Comparison of ENCODE assay signal across 8 cellular contexts in genomic region chr19:18109363-18109730, GRCh38. TPM values are rescaled to one million over a fixed set of nuclear protein-coding genes. Genes with fewer than 3 reads are reported as not detected.
DNase-seq lines count a peak whose midpoint lies in the region; ATAC-seq and TF ChIP-seq lines count a peak whose summit lies in the region.

No MANE protein-coding gene starts in this region.

- no peak overlapping the region for H2BK15ac ChIP-seq in H9 (ENCODE audit: low read depth, low read length)

- H3K27ac ChIP-seq in H9 (ENCODE audit: insufficient read length, low read depth, low read length) (no peak overlapping the region), hepatocyte (peak overlapping the region; percentile 96), skin epidermis (peak overlapping the region in 17 of 21 experiments; percentile 18 to 91 (median 68))

- H3T11ph ChIP-seq in H9 (ENCODE audit: low read length) = no peak overlapping the region

- H3K14ac ChIP-seq in H9 (ENCODE audit: insufficient read depth, low read length) = no peak overlapping the region

- H3K4me2 ChIP-seq in H9 (ENCODE audit: insufficient read depth, insufficient read length, low read length) = peak overlapping the region; percentile 51
- peak overlapping the region; percentile 98 for H3K4me2 ChIP-seq in hepatocyte

- DNase-seq in H9 = no peak
- DNase-seq in activated T-helper 1 cell treated with anti-CD3 and anti-CD28 coated beads, Interleukin-12 subunit alpha, Interleukin-12 subunit beta, Interleukin-2, Interleukin-4 antibody, amounts not matched to agents 30 ng/mL and 10 ng/mL and 1 ng/mL, durations not matched to agents 14 hours and 24 hours and 36 hours (ENCODE audit: low spot score) = no peak
- DNase-seq in hepatocyte (ENCODE audit: low spot score) = peak; percentile 58
- DNase-seq in posterior vena cava (ENCODE audit: low spot score) = no peak
- DNase-seq in hepatic stellate cell (ENCODE audit: low spot score) = no peak
- no peak for DNase-seq in globus pallidus (ENCODE audit: low spot score)

- H3K27ac Mint-ChIP-seq in H9 = no peak overlapping the region
- H3K27ac Mint-ChIP-seq in activated T-helper 1 cell treated with anti-CD3 and anti-CD28 coated beads, Interleukin-12 subunit alpha, Interleukin-12 subunit beta, Interleukin-2, Interleukin-4 antibody, amounts not matched to agents 30 ng/mL and 10 ng/mL and 1 ng/mL, durations not matched to agents 14 hours and 24 hours and 36 hours = no peak overlapping the region

- no peak overlapping the region for H2BK20ac ChIP-seq in H9 (ENCODE audit: low read depth, low read length, poor library complexity, severe bottlenecking)

- WGBS in H9 (ENCODE audit: extremely low coverage, insufficient read length, low lambda C conversion rate) = no CpG with 5 or more reads among the region's 12 CpGs
- 55% methylated on average over 9 of the region's 12 CpGs for WGBS in hepatocyte (ENCODE audit: low lambda C conversion rate, missing lambda C conversion rate)

- no peak overlapping the region for H3K4ac ChIP-seq in H9 (ENCODE audit: low read depth, low read length)

- H3K4me3 ChIP-seq in hepatocyte (peak overlapping the region; percentile 87), skin epidermis (peak overlapping the region in 6 of 7 experiments; percentile 42 to 65 (median 52))

- no peak overlapping the region for H4K91ac ChIP-seq in H9 (ENCODE audit: insufficient read length, low read depth, low read length)

- no peak overlapping the region for H4K5ac ChIP-seq in H9 (ENCODE audit: insufficient read length, low read depth, low read length)

- peaks cover 22% of the 10 kb centered on the region for H3K27me3 Mint-ChIP-seq in H9 (ENCODE audit: low read depth)
- no peaks in the 10 kb centered on the region for H3K27me3 Mint-ChIP-seq in activated T-helper 1 cell treated with anti-CD3 and anti-CD28 coated beads, Interleukin-12 subunit alpha, Interleukin-12 subunit beta, Interleukin-2, Interleukin-4 antibody, amounts not matched to agents 30 ng/mL and 10 ng/mL and 1 ng/mL, durations not matched to agents 14 hours and 24 hours and 36 hours (ENCODE audit: insufficient read depth)

- H3K79me2 ChIP-seq in H9 (ENCODE audit: insufficient read depth, low read length) (no peaks in the 10 kb centered on the region), hepatocyte (peaks cover 3% of the 10 kb centered on the region)

- no peaks in the 10 kb centered on the region; the same call in 1 of the 2 replicates for H3K27me3 ChIP-seq in H9 (ENCODE audit: insufficient read depth, low read length)
- H3K27me3 ChIP-seq in hepatocyte = no peaks in the 10 kb centered on the region

- no peaks in the 10 kb centered on the region for H3K9me3 ChIP-seq in H9 (ENCODE audit: control insufficient read depth, low read depth, low read length)
- H3K9me3 ChIP-seq in hepatocyte (ENCODE audit: low read depth) = no peaks in the 10 kb centered on the region

- no peak overlapping the region for H2BK5ac ChIP-seq in H9 (ENCODE audit: insufficient read length, low read length)

- H3K23ac ChIP-seq in H9 (ENCODE audit: insufficient read length, low read depth, low read length) = no peak overlapping the region

- H3K23me2 ChIP-seq in H9 (ENCODE audit: insufficient read length, low read depth, low read length, poor library complexity, severe bottlenecking) = peaks cover 16% of the 10 kb centered on the region

- H4K20me1 ChIP-seq in H9 (ENCODE audit: control insufficient read depth, insufficient read depth, insufficient read length) = no peaks in the 10 kb centered on the region
- no peaks in the 10 kb centered on the region for H4K20me1 ChIP-seq in hepatocyte (ENCODE audit: insufficient read depth, poor library complexity, severe bottlenecking)

- no peaks in the 10 kb centered on the region for H3K79me1 ChIP-seq in H9 (ENCODE audit: insufficient read depth, low read depth, low read length, poor library complexity, severe bottlenecking)

- no peaks in the 10 kb centered on the region for H3K4me1 ChIP-seq in H9 (ENCODE audit: insufficient read depth, low read length)
- H3K4me1 ChIP-seq in hepatocyte (ENCODE audit: insufficient read depth) = peaks cover 16% of the 10 kb centered on the region

- H3K56ac ChIP-seq in H9 (ENCODE audit: insufficient read length, low read depth, low read length) = no peak overlapping the region

- H3K36me3 Mint-ChIP-seq in H9 (ENCODE audit: insufficient read depth in 1 of 3, low read depth in 3 of 3) = no peaks in the 10 kb centered on the region; a peak in 1 of 7 replicates
- H3K36me3 Mint-ChIP-seq in activated T-helper 1 cell treated with anti-CD3 and anti-CD28 coated beads, Interleukin-12 subunit alpha, Interleukin-12 subunit beta, Interleukin-2, Interleukin-4 antibody, amounts not matched to agents 30 ng/mL and 10 ng/mL and 1 ng/mL, durations not matched to agents 14 hours and 24 hours and 36 hours (ENCODE audit: low read depth) = peaks cover 2% of the 10 kb centered on the region

- peak overlapping the region; percentile 23 for H3K9ac ChIP-seq in H9 (ENCODE audit: extremely low read depth, insufficient read length, low read length)

- no peaks in the 10 kb centered on the region for H3K36me3 ChIP-seq in hepatocyte (replicated peaks; ENCODE audit: insufficient read depth, low read depth)

- H3K18ac ChIP-seq in H9 (ENCODE audit: insufficient read length, low read depth, low read length) = no peak overlapping the region

- H2AFZ ChIP-seq in H9 (ENCODE audit: low read length) (no peak overlapping the region), hepatocyte (peak overlapping the region; percentile 66)

- intact Hi-C loops in activated T-helper 1 cell treated with anti-CD3 and anti-CD28 coated beads, Interleukin-12 subunit alpha, Interleukin-12 subunit beta, Interleukin-2, Interleukin-4 antibody, amounts not matched to agents 30 ng/mL and 10 ng/mL and 1 ng/mL, durations not matched to agents 14 hours and 24 hours and 36 hours (cut with micrococcal nuclease) = no loop called here
- intact Hi-C loops in posterior vena cava (cut with DNase I) = no loop called here

- no peak overlapping the region for H2BK120ac ChIP-seq in H9 (ENCODE audit: low read depth, low read length, poor library complexity, severe bottlenecking)

- no peak for ATAC-seq in HG02610 (IDR thresholded peaks at IDR 0.05; ENCODE audit: unreplicated experiment)

- peak overlapping the region; percentile 72 to 85 for H3K4me3 Mint-ChIP-seq in H9
- H3K4me3 Mint-ChIP-seq in activated T-helper 1 cell treated with anti-CD3 and anti-CD28 coated beads, Interleukin-12 subunit alpha, Interleukin-12 subunit beta, Interleukin-2, Interleukin-4 antibody, amounts not matched to agents 30 ng/mL and 10 ng/mL and 1 ng/mL, durations not matched to agents 14 hours and 24 hours and 36 hours = peak overlapping the region; percentile 75

- no peak overlapping the region for H2AK5ac ChIP-seq in H9 (ENCODE audit: insufficient read length, low read length)

- H4K8ac ChIP-seq in H9 (replicated peaks; ENCODE audit: insufficient read length, low read depth, low read length) = no peak overlapping the region

- no peaks in the 10 kb centered on the region for H3K9me3 Mint-ChIP-seq in H9
- no peaks in the 10 kb centered on the region for H3K9me3 Mint-ChIP-seq in activated T-helper 1 cell treated with anti-CD3 and anti-CD28 coated beads, Interleukin-12 subunit alpha, Interleukin-12 subunit beta, Interleukin-2, Interleukin-4 antibody, amounts not matched to agents 30 ng/mL and 10 ng/mL and 1 ng/mL, durations not matched to agents 14 hours and 24 hours and 36 hours

- no peak overlapping the region for H2BK12ac ChIP-seq in H9 (ENCODE audit: insufficient read length, low read depth, low read length)

- TF ChIP-seq CTCF in H9 (conservative IDR thresholded peaks at IDR 0.05) (no peak), hepatocyte (IDR thresholded peaks at IDR 0.05; ENCODE audit: poor library complexity) (no peak)

- H3K4me1 Mint-ChIP-seq in H9 = peaks cover 15 to 24% of the 10 kb centered on the region in 2 experiments
- peaks cover 18% of the 10 kb centered on the region for H3K4me1 Mint-ChIP-seq in activated T-helper 1 cell treated with anti-CD3 and anti-CD28 coated beads, Interleukin-12 subunit alpha, Interleukin-12 subunit beta, Interleukin-2, Interleukin-4 antibody, amounts not matched to agents 30 ng/mL and 10 ng/mL and 1 ng/mL, durations not matched to agents 14 hours and 24 hours and 36 hours (ENCODE audit: low read depth)

- H3K9me2 ChIP-seq in hepatocyte (replicated peaks; ENCODE audit: insufficient read depth) = no peaks in the 10 kb centered on the region

RNA-seq across cellular contexts. Expression of gene MAST3, which starts 11.8 kb away (rescaled TPM):
- total RNA-seq in H9 (2021) = 9.6 and 10.4 TPM in 2 replicates
- total RNA-seq in activated T-helper 1 cell treated with anti-CD3 and anti-CD28 coated beads, Interleukin-12 subunit alpha, Interleukin-12 subunit beta, Interleukin-2, Interleukin-4 antibody, amounts not matched to agents 30 ng/mL and 10 ng/mL and 1 ng/mL, durations not matched to agents 14 hours and 24 hours and 36 hours = 16.5 and 17.6 TPM in 2 replicates
- 5.5 and 9.7 TPM in 2 replicates for total RNA-seq in hepatocyte
- 10.3 and 11.1 TPM in 2 replicates for polyA plus RNA-seq in hepatocyte
- 1 to 10 TPM; 5.6 to 7.1 TPM for total RNA-seq in posterior vena cava

RNA-seq across cellular contexts. Expression of gene IL12RB1, which starts 22.6 kb away (rescaled TPM):
- total RNA-seq in H9 (2021) (not detected in 2 replicates), hepatocyte (not detected in 2 replicates), posterior vena cava (1 to 10 TPM; 1.7 to 2.3 TPM)
- 44.5 and 47.5 TPM in 2 replicates for total RNA-seq in activated T-helper 1 cell treated with anti-CD3 and anti-CD28 coated beads, Interleukin-12 subunit alpha, Interleukin-12 subunit beta, Interleukin-2, Interleukin-4 antibody, amounts not matched to agents 30 ng/mL and 10 ng/mL and 1 ng/mL, durations not matched to agents 14 hours and 24 hours and 36 hours
- polyA plus RNA-seq in hepatocyte = not detected in 2 replicates

RNA-seq across cellular contexts. Expression of gene PIK3R2, which starts 43.6 kb away (rescaled TPM):
- total RNA-seq in H9 (2021) (42.8 and 45.1 TPM in 2 replicates), hepatocyte (29.9 and 38.7 TPM in 2 replicates), posterior vena cava (10 to 100 TPM; 11.5 to 13.0 TPM)
- total RNA-seq in activated T-helper 1 cell treated with anti-CD3 and anti-CD28 coated beads, Interleukin-12 subunit alpha, Interleukin-12 subunit beta, Interleukin-2, Interleukin-4 antibody, amounts not matched to agents 30 ng/mL and 10 ng/mL and 1 ng/mL, durations not matched to agents 14 hours and 24 hours and 36 hours = 14.7 and 15.6 TPM in 2 replicates
- 49.5 and 52.2 TPM in 2 replicates for polyA plus RNA-seq in hepatocyte

Comparison
In these comparisons a context has a peak if more than half of its experiments do, and no peak if none do; other contexts are left out.
1. RNA of gene IL12RB1, which starts 22.6 kb away (total RNA-seq): 44.5 to 47.5 TPM in activated T-helper 1 cell treated with anti-CD3 and anti-CD28 coated beads, Interleukin-12 subunit alpha, Interleukin-12 subunit beta, Interleukin-2, Interleukin-4 antibody, amounts not matched to agents 30 ng/mL and 10 ng/mL and 1 ng/mL, durations not matched to agents 14 hours and 24 hours and 36 hours; 1.7 to 2.3 TPM in posterior vena cava, not detected in H9 and not detected in hepatocyte; every median in the first group is over 10 times any median in the second.